Comparison of ENCODE assay signal across 1 cellular context in the genomic region with DNA sequence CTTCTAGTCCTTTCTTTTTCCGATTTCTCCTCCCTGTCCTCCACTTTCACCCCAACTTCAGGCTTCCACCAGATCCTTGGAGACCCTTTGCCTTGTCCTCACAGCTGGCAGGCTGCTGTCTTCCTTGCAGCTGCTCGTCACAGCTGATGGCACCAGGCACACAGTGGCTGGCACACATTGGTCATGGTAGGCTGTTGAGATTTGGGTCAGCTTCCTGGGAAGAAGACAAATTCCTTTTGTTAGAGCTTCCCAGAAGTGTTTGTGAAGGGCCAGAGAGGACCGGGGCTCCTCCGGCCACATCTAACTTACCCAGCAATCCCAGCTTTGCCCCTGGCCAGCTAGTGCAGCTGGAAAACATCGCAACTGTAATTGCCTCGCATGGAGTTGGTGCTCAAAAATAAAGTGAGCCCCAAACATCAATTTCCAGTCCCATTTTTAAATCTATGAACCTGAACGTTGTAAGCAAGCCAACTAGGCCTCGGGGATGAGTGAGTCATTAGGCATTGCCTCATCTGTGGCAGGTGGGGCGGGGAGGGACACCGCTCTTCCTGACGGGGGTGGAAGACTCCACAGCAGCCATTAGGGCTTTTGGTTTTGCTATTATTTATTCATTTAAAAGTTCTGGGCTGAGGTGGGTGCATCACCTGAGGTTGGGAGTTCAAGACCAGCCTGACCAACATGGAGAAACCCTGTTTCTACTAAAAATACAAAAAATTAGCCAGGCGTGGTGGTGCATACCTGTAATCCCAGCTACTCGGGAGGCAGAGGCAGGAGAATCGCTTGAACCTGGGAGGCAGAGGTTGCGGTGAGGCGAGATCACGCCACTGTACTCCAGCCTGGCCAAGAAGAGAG.
TF ChIP-seq lines count a peak whose summit lies in the region.

No MANE protein-coding gene starts in this region.

TF ChIP-seq in IMR-90, 13 proteins besides CTCF, POLR2A, EP300 and RAD21:
- no peak; the same call in 1 of the 2 replicates for TF ChIP-seq MXI1 (IDR thresholded peaks at IDR 0.05; ENCODE audit: borderline replicate concordance, low read depth, low read length)
- TF ChIP-seq CEBPB (IDR thresholded peaks at IDR 0.05; ENCODE audit: low read depth, low read length): peak; percentile 95
- TF ChIP-seq BHLHE40 (IDR thresholded peaks at IDR 0.05; ENCODE audit: low read depth, low read length): peak; percentile 45; the same call in 1 of the 2 replicates
- peak; percentile 92 for TF ChIP-seq MAZ (IDR thresholded peaks at IDR 0.05; ENCODE audit: borderline replicate concordance, low read depth, low read length)
- TF ChIP-seq NFE2L2 (IDR thresholded peaks at IDR 0.05; ENCODE audit: low read depth, low read length): no peak
- peak; percentile 88 for TF ChIP-seq FOS (IDR thresholded peaks at IDR 0.05; ENCODE audit: low read depth, low read length)
